35 cellular contexts compared by ENCODE assay signal in genomic region chr3:72113964-72114363, GRCh38.
"Had no signal": no experiment of that assay in that cellular context is flagged by ENCODE, and none has a peak within 500 bp of the region (broad histone marks: within the 10 kb centered on the region; RNA-seq: fewer than 3 reads in every experiment).

No MANE protein-coding gene starts in this region.

- H3K27ac ChIP-seq: KMS-11 had no signal

- H3K4me3 ChIP-seq: MG63 had no signal

- H3K36me3 ChIP-seq: MG63 had no signal

- H3K4me2 ChIP-seq: KMS-11 had no signal

- H3K9me3 ChIP-seq: MG63 had no signal

- H3K9ac ChIP-seq: KMS-11 had no signal

- DNase-seq: Karpas-422, Kasumi-1, MG63, MM.1S, MV-4-11, NCI-H1048, NCI-H1092, NCI-H1092 treated with DMSO at 0.1 percent for 48 hours, NCI-H1105, NCI-H1105 treated with DMSO at 0.1 percent for 48 hours, NCI-H1417, NCI-H1417 treated with DMSO at 0.1 percent for 48 hours, NCI-H1436, NCI-H1436 treated with DMSO at 0.1 percent for 48 hours, NCI-H146, NCI-H1694, NCI-H1694 treated with DMSO at 0.1 percent for 48 hours, NCI-H187, NCI-H187 treated with DMSO at 0.1 percent for 48 hours, NCI-H1930, NCI-H2029, NCI-H2081, NCI-H2081 treated with DMSO at 0.1 percent for 48 hours, NCI-H2107, NCI-H2171, NCI-H2171 treated with DMSO at 0.1 percent for 48 hours, NCI-H2227 treated with DMSO at 0.1 percent for 48 hours, NCI-H226, NCI-H345, NCI-H446, NCI-H446 treated with DMSO at 0.1 percent for 48 hours, NCI-H510A, NCI-H510A treated with DMSO at 0.1 percent for 48 hours, NCI-H524 had no signal

- H3K27me3 ChIP-seq: MG63 had no signal
